In the genomic region with DNA sequence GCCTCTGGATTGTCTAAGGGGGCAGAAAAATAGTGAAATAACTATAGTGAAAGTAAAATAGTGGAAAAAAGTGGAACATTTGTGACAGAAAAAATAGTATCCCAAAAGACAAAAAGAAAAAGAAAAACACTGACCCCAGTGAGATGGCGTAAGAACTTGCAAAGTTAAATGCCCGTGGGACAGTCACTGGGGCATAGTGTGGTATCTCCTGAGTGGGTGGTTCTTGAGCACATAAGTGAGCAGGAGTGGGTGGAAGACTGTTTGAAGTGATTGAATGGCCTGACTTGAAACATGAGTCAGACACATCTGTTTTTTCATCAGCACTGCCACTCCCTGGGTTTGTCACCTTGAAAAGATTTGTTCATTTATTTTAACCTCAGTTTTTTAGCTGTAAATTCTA, we compare ENCODE assay signal across 10 cellular contexts. TPM values are rescaled to one million over a fixed set of nuclear protein-coding genes. Genes with fewer than 3 reads are reported as not detected.
A peak's percentile ranks its signal among the peaks of the same experiment; 100 is the strongest.
DNase-seq lines count a peak whose midpoint lies in the region; ATAC-seq, FAIRE-seq and TF ChIP-seq lines count a peak whose summit lies in the region.
"Had no signal": no experiment of that assay in that cellular context is flagged by ENCODE, and none has a peak within 500 bp of the region (broad histone marks: within the 10 kb centered on the region; RNA-seq: fewer than 3 reads in every experiment).

No MANE protein-coding gene starts in this region.

- peak overlapping the region; percentile 63 for H3K9ac ChIP-seq in keratinocyte (ENCODE audit: control insufficient read depth, extremely low read depth, insufficient read depth, low read length)
- H3K9ac ChIP-seq: KMS-11 had no signal

- peak; percentile 32 for FAIRE-seq in keratinocyte (lab: Jason Lieb, UNC)
- FAIRE-seq: G401.6 had no signal

- H3K9me3 ChIP-seq in keratinocyte (ENCODE audit: control insufficient read depth, low read depth, low read length), result no peaks in the 10 kb centered on the region

- peaks cover 73% of the 10 kb centered on the region for H3K36me3 Mint-ChIP-seq in activated T-helper 17 cell treated with anti-CD3 and anti-CD28 coated beads, Interleukin-2, amount 50 U/mL, for 72 hours (ENCODE audit: low read depth)

- ATAC-seq in activated T-helper 17 cell treated with anti-CD3 and anti-CD28 coated beads, Interleukin-2, amount 50 U/mL, for 72 hours (replicated peaks), result peak; percentile 49
- ATAC-seq in GM21825 (IDR thresholded peaks at IDR 0.05; ENCODE audit: unreplicated experiment), result no peak

- H3K27me3 ChIP-seq in keratinocyte (ENCODE audit: control insufficient read depth, extremely low read depth, insufficient read depth, low read length), result no peaks in the 10 kb centered on the region

- peaks cover 8 to 9% of the 10 kb centered on the region in 2 experiments for H3K36me3 ChIP-seq in keratinocyte (ENCODE audit: control insufficient read depth in 2 of 2, extremely low read depth in 1 of 2, insufficient read depth in 2 of 2, low read length in 2 of 2)

- H3K9me1 ChIP-seq in keratinocyte (ENCODE audit: control insufficient read depth, extremely low read depth, insufficient read depth, low read length), result no peaks in the 10 kb centered on the region

- peaks cover 34% of the 10 kb centered on the region for H3K4me1 Mint-ChIP-seq in activated T-helper 17 cell treated with anti-CD3 and anti-CD28 coated beads, Interleukin-2, amount 50 U/mL, for 72 hours

- H3K4me1 ChIP-seq in keratinocyte (ENCODE audit: control insufficient read depth, extremely low read depth, insufficient read depth, low read length), result peaks cover 18% of the 10 kb centered on the region

- dilution Hi-C loops in keratinocyte (cut with MboI; ENCODE audit: extremely low pct_ligation_motif_present, low sequenced_read_pairs), result no loop called here

- peak overlapping the region; percentile 88 for H3K27ac Mint-ChIP-seq in activated T-helper 17 cell treated with anti-CD3 and anti-CD28 coated beads, Interleukin-2, amount 50 U/mL, for 72 hours

- DNase-seq in stimulated activated naive CD4-positive, alpha-beta T cell treated with Interleukin-2 at 50 U/mL for 16 hours (lab: John Stamatoyannopoulos, UW), result peak; percentile 38
- DNase-seq in stimulated activated naive CD4-positive, alpha-beta T cell (lab: John Stamatoyannopoulos, UW), result no peak
- DNase-seq in keratinocyte (ENCODE audit: low read depth, low spot score), result no peak
- DNase-seq in NCI-H2029 treated with DMSO at 0.1 percent for 48 hours (lab: John Stamatoyannopoulos, UW), result no peak
- no peak for DNase-seq in Ammon's horn (ENCODE audit: low spot score)
- DNase-seq in NCI-H1417 (lab: John Stamatoyannopoulos, UW), result no peak

- no peaks in the 10 kb centered on the region for H3K27me3 Mint-ChIP-seq in activated T-helper 17 cell treated with anti-CD3 and anti-CD28 coated beads, Interleukin-2, amount 50 U/mL, for 72 hours

- H3K79me2 ChIP-seq in keratinocyte (ENCODE audit: control insufficient read depth, insufficient read depth, low read length), result peaks cover 59% of the 10 kb centered on the region

- H4K20me1 ChIP-seq in keratinocyte (ENCODE audit: control insufficient read depth, extremely low read depth, insufficient read depth, low read length), result no peaks in the 10 kb centered on the region

- peak overlapping the region; percentile 84 for H3K27ac ChIP-seq in keratinocyte (ENCODE audit: control insufficient read depth, insufficient read depth, low read length)
- H3K27ac ChIP-seq: KMS-11 had no signal

- no peaks in the 10 kb centered on the region for H3K9me3 Mint-ChIP-seq in activated T-helper 17 cell treated with anti-CD3 and anti-CD28 coated beads, Interleukin-2, amount 50 U/mL, for 72 hours

- peak overlapping the region; percentile 99 for H3K4me3 Mint-ChIP-seq in activated T-helper 17 cell treated with anti-CD3 and anti-CD28 coated beads, Interleukin-2, amount 50 U/mL, for 72 hours

- TF ChIP-seq CTCF in keratinocyte (optimal IDR thresholded peaks at IDR 0.05 in 1 of 3, IDR thresholded peaks at IDR 0.05 in 1 of 3, conservative IDR thresholded peaks at IDR 0.05 in 1 of 3; ENCODE audit: extremely low read depth in 1 of 3, insufficient read depth in 2 of 3, low read length in 3 of 3), result no peak

- peak overlapping the region in 2 of 3 experiments; percentile 32 to 45 for H3K4me3 ChIP-seq in keratinocyte (ENCODE audit: control insufficient read depth in 2 of 3, extremely low read depth in 1 of 3, insufficient read depth in 2 of 3, low read depth in 1 of 3, low read length in 3 of 3)

- H3K4me2 ChIP-seq in keratinocyte (ENCODE audit: control insufficient read depth, extremely low read depth, insufficient read depth, low read depth, low read length), result peak overlapping the region; percentile 80
- H3K4me2 ChIP-seq: KMS-11 had no signal

- no peak overlapping the region for H2AFZ ChIP-seq in keratinocyte (ENCODE audit: control insufficient read depth, low read length)

RNA-seq across cellular contexts. Expression of a gene that starts 2.5 kb away (rescaled TPM):
- 10 to 100 TPM; 20.6 to 27.8 TPM for total RNA-seq in activated T-helper 17 cell treated with anti-CD3 and anti-CD28 coated beads, Interleukin-2, amount 50 U/mL, for 72 hours
- 11.8 to 15.8 TPM (median 13.6 TPM) in 3 replicates for polyA plus RNA-seq in keratinocyte
- polyA plus RNA-seq in keratinocyte (2011; ENCODE audit: low read depth), result 13.6 TPM
- 4.5 and 8.3 TPM in 2 replicates for polyA plus RNA-seq in keratinocyte (2011; cell fraction: cytosol; rRNA removed)
- polyA plus RNA-seq in keratinocyte (2011; cell fraction: nucleus; rRNA removed), result 21.7 and 26.5 TPM in 2 replicates
- 5.2 and 7.2 TPM in 2 replicates for polyA plus RNA-seq in keratinocyte (2012; ENCODE audit: low replicate concordance)
- polyA minus RNA-seq in keratinocyte, result 12.9 to 22.9 TPM (median 15.8 TPM) in 3 replicates
- polyA minus RNA-seq in keratinocyte (2011; cell fraction: cytosol; rRNA and poly(A)+ RNA removed), result 4.0 TPM
- 15.7 and 30.5 TPM in 2 replicates for polyA minus RNA-seq in keratinocyte (2011; cell fraction: nucleus; rRNA and poly(A)+ RNA removed)

RNA-seq across cellular contexts. Expression of a gene that starts 59.0 kb away (rescaled TPM):
- 10 to 100 TPM; 15.1 to 26.3 TPM for total RNA-seq in activated T-helper 17 cell treated with anti-CD3 and anti-CD28 coated beads, Interleukin-2, amount 50 U/mL, for 72 hours
- 4.9 to 8.8 TPM (median 5.3 TPM) in 3 replicates for polyA plus RNA-seq in keratinocyte
- 4.2 TPM for polyA plus RNA-seq in keratinocyte (2011; ENCODE audit: low read depth)
- polyA plus RNA-seq in keratinocyte (2011; cell fraction: cytosol; rRNA removed), result 2.3 and 4.0 TPM in 2 replicates
- polyA plus RNA-seq in keratinocyte (2011; cell fraction: nucleus; rRNA removed), result 13.4 and 15.3 TPM in 2 replicates
- polyA plus RNA-seq in keratinocyte (2012; ENCODE audit: low replicate concordance), result 3.1 and 4.6 TPM in 2 replicates
- polyA minus RNA-seq in keratinocyte, result 2.5 to 10.7 TPM (median 5.3 TPM) in 3 replicates
- 11.7 TPM for polyA minus RNA-seq in keratinocyte (2011; cell fraction: cytosol; rRNA and poly(A)+ RNA removed)
- polyA minus RNA-seq in keratinocyte (2011; cell fraction: nucleus; rRNA and poly(A)+ RNA removed), result 9.2 and 18.0 TPM in 2 replicates
